15 cellular contexts compared by ENCODE assay signal in the genomic region with DNA sequence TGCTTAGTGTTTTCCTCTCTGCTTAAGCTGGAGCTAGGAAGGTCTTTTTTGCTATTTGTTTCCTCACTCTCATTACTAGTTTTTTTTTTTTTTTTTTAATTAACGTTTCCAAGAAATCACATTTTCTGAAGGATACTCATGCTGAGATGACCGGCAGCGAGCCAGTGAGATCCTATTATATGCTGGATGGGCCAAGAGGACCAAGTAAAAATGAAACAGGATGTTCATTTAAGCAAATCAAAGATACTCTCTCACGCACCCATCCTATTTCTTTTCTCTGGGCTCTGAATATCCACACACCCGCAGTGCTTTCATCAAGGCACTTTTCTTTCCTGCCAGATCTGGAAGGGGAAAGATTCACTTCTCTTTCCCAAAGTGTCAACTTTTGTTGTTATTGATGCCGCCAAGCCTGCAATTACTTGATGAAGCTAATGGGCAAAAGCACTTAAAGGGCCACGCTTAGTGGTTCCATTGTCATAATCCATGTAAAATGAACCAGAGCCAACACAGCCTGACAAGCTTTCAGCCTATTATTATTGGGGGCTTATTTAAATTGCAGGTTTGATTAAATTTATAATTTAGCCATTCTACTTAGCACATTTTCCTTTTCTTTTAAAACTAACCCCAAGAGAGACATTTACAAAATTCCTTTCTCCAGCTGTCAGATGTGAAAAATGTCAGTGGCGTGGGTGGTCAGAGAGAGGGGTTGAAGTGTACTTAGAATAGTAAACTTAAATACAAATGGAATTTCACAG.
DNase-seq lines count a peak whose midpoint lies in the region; ATAC-seq, FAIRE-seq and TF ChIP-seq lines count a peak whose summit lies in the region.
"Had no signal": no experiment of that assay in that cellular context is flagged by ENCODE, and none has a peak within 500 bp of the region (broad histone marks: within the 10 kb centered on the region; RNA-seq: fewer than 3 reads in every experiment).

No MANE protein-coding gene starts in this region.

- FAIRE-seq in kidney (lab: Jason Lieb, UNC): no peak
- FAIRE-seq: frontal cortex had no signal

- H3K9me3 ChIP-seq in kidney (ENCODE audit: control insufficient read depth in 1 of 2, low read length in 2 of 2): no peaks in the 10 kb centered on the region
- H3K9me3 ChIP-seq in sigmoid colon: no peaks in the 10 kb centered on the region

- peaks cover 8% of the 10 kb centered on the region for H3K27me3 Mint-ChIP-seq in nephron (ENCODE audit: low read depth)

- no peak for ATAC-seq in HG02678 (IDR thresholded peaks at IDR 0.05; ENCODE audit: unreplicated experiment)

- in situ Hi-C loops in brain microvascular endothelial cell (cut with HindIII; ENCODE audit: low pct_ligation_motif_present, low sequenced_read_pairs): no loop called here

- no peaks in the 10 kb centered on the region for H3K4me1 ChIP-seq in kidney (ENCODE audit: control insufficient read depth in 1 of 2, insufficient read depth in 1 of 2, low read depth in 1 of 2, low read length in 2 of 2)
- no peaks in the 10 kb centered on the region for H3K4me1 ChIP-seq in sigmoid colon
- H3K4me1 ChIP-seq: parathyroid adenoma had no signal

- no peaks in the 10 kb centered on the region for H3K27me3 ChIP-seq in brain microvascular endothelial cell (replicated peaks)
- H3K27me3 ChIP-seq in sigmoid colon: no peaks in the 10 kb centered on the region

- intact Hi-C loops in kidney (cut with DNase I) (no loop called here), sigmoid colon (cut with DNase I) (no loop called here), head of caudate nucleus (cut with DNase I) (no loop called here)

- H3K27ac ChIP-seq in brain microvascular endothelial cell: no peak overlapping the region
- no peak overlapping the region for H3K27ac ChIP-seq in kidney (ENCODE audit: low read depth in 2 of 2, low read length in 2 of 2)
- H3K27ac ChIP-seq in sigmoid colon: no peak overlapping the region
- H3K27ac ChIP-seq: parathyroid adenoma, RWPE1 had no signal

- TF ChIP-seq CTCF in brain microvascular endothelial cell (IDR thresholded peaks at IDR 0.05; ENCODE audit: low read depth, low read length, missing control alignments) (no peak), nephron (IDR thresholded peaks at IDR 0.05; ENCODE audit: unreplicated experiment in 3 of 3) (no peak), kidney (IDR thresholded peaks at IDR 0.05; ENCODE audit: borderline replicate concordance, extremely low read depth, insufficient read depth) (no peak), sigmoid colon (IDR thresholded peaks at IDR 0.05) (no peak)

- no peak for TF ChIP-seq EP300 in sigmoid colon (IDR thresholded peaks at IDR 0.05)

- TF ChIP-seq POLR2A in sigmoid colon (IDR thresholded peaks at IDR 0.05): no peak

- H3K36me3 Mint-ChIP-seq in nephron (ENCODE audit: low read depth): no peaks in the 10 kb centered on the region
- H3K36me3 Mint-ChIP-seq: mesothelial cell of epicardium had no signal

- peak overlapping the region; percentile 10 to 47 (median 19) for H3K27ac Mint-ChIP-seq in nephron
- H3K27ac Mint-ChIP-seq: mesothelial cell of epicardium had no signal

- 74 to 82% methylated on average over 8 of the region's 8 CpGs for WGBS in sigmoid colon, 2 donors

- no peaks in the 10 kb centered on the region for H3K36me3 ChIP-seq in brain microvascular endothelial cell (replicated peaks)
- no peaks in the 10 kb centered on the region for H3K36me3 ChIP-seq in kidney (ENCODE audit: control insufficient read depth in 1 of 2, insufficient read depth in 2 of 2, low read length in 2 of 2)
- H3K36me3 ChIP-seq in sigmoid colon: no peaks in the 10 kb centered on the region

- H3K9ac ChIP-seq in kidney (ENCODE audit: low read length in 2 of 2): no peak overlapping the region
- H3K9ac ChIP-seq: parathyroid adenoma had no signal

- DNase-seq in DMS79 treated with DMSO at 0.1 percent for 48 hours (lab: John Stamatoyannopoulos, UW) (peak; percentile 89), NCI-H1417 treated with DMSO at 0.1 percent for 48 hours (lab: John Stamatoyannopoulos, UW) (peak; percentile 55), brain microvascular endothelial cell (peak; percentile 16), kidney (no peak), sigmoid colon (no peak), head of caudate nucleus (no peak)
- DNase-seq: activated CD4-positive, alpha-beta T cell treated with anti-CD3 and anti-CD28 coated beads, Interleukin-2, amount 50 U/mL, for 1 hour; NCI-H526 treated with DMSO at 0.1 percent for 48 hours; trophoblast cell had no signal

- H3K4me3 ChIP-seq in brain microvascular endothelial cell (ENCODE audit: low read depth, low read length): no peak overlapping the region
- no peak overlapping the region for H3K4me3 ChIP-seq in kidney (ENCODE audit: low read length in 2 of 2)
- no peak overlapping the region for H3K4me3 ChIP-seq in sigmoid colon

- H3K4me3 Mint-ChIP-seq in nephron: peak overlapping the region in 2 of 3 experiments; percentile 10 to 35
- H3K4me3 Mint-ChIP-seq: mesothelial cell of epicardium had no signal

- H3K4me1 Mint-ChIP-seq in nephron: peaks cover 17% of the 10 kb centered on the region

- no peaks in the 10 kb centered on the region for H3K9me3 Mint-ChIP-seq in nephron

Comparison
In these comparisons a context has a peak if more than half of its experiments do, and no peak if none do; other contexts are left out.
1. DNase-seq: peak in DMS79 treated with DMSO at 0.1 percent for 48 hours (single experiment), NCI-H1417 treated with DMSO at 0.1 percent for 48 hours (single experiment) and brain microvascular endothelial cell (single experiment); none in kidney (single experiment), sigmoid colon (single experiment) and head of caudate nucleus (0 of 42).